Comparison of ENCODE assay signal across 2 cellular contexts in genomic region chr16:88649924-88650748, GRCh38.
TF ChIP-seq lines count a peak whose summit lies in the region.

No MANE protein-coding gene starts in this region.

TF ChIP-seq in GM12891, 5 proteins besides CTCF, POLR2A, EP300 and RAD21:
- TF ChIP-seq SPI1 (IDR thresholded peaks at IDR 0.05; ENCODE audit: low read depth, low read length) (no peak), POLR2AphosphoS5 (IDR thresholded peaks at IDR 0.05; ENCODE audit: low read depth, low read length) (0 out of 2 replicates have a peak, but pooled peaks have one; percentile 21), PAX5 (IDR thresholded peaks at IDR 0.05; ENCODE audit: insufficient read depth, low read length, severe bottlenecking) (peak; percentile 81)
TF ChIP-seq in GM12891: peak in this region for 2.

TF ChIP-seq in HepG2, 621 proteins besides CTCF, POLR2A, EP300 and RAD21 (continues in another document):
- TF ChIP-seq ARHGAP35 (CRISPR knock-in tag; IDR thresholded peaks at IDR 0.05; ENCODE audit: borderline replicate concordance) = no peak
- no peak for TF ChIP-seq ZNF747 (CRISPR knock-in tag; IDR thresholded peaks at IDR 0.05; ENCODE audit: borderline replicate concordance)
- no peak for TF ChIP-seq HMGXB3 (CRISPR knock-in tag; IDR thresholded peaks at IDR 0.05; ENCODE audit: borderline replicate concordance)
- TF ChIP-seq ZNF704 (CRISPR knock-in tag; IDR thresholded peaks at IDR 0.05; ENCODE audit: borderline replicate concordance) = no peak
- TF ChIP-seq RFXANK (CRISPR knock-in tag; IDR thresholded peaks at IDR 0.05) = no peak
- TF ChIP-seq HNF4A (CRISPR knock-in tag; IDR thresholded peaks at IDR 0.05) = no peak; the same call in 1 of the 2 replicates
- no peak for TF ChIP-seq ZFP62 (CRISPR knock-in tag; IDR thresholded peaks at IDR 0.05)
- no peak for TF ChIP-seq THAP8 (CRISPR knock-in tag; IDR thresholded peaks at IDR 0.05; ENCODE audit: borderline replicate concordance)
- no peak for TF ChIP-seq ZBTB40 (IDR thresholded peaks at IDR 0.05)
- no peak for TF ChIP-seq ZBTB40 (CRISPR knock-in tag; IDR thresholded peaks at IDR 0.05)
- peak; percentile 57; the same call in 1 of the 2 replicates for TF ChIP-seq DRAP1 (CRISPR knock-in tag; IDR thresholded peaks at IDR 0.05)
- TF ChIP-seq TBL1XR1 (IDR thresholded peaks at IDR 0.05; ENCODE audit: borderline replicate concordance, low read length, partially characterized antibody) = no peak
- TF ChIP-seq NFATC3 (CRISPR knock-in tag; IDR thresholded peaks at IDR 0.05) = no peak
- TF ChIP-seq ZNF772 (CRISPR knock-in tag; IDR thresholded peaks at IDR 0.05) = no peak
- no peak for TF ChIP-seq ZNF784 (CRISPR knock-in tag; IDR thresholded peaks at IDR 0.05; ENCODE audit: borderline replicate concordance)
- TF ChIP-seq ZNF577 (CRISPR knock-in tag; IDR thresholded peaks at IDR 0.05; ENCODE audit: borderline replicate concordance, low read depth) = no peak
- no peak for TF ChIP-seq GLI4 (CRISPR knock-in tag; IDR thresholded peaks at IDR 0.05; ENCODE audit: borderline replicate concordance)
- TF ChIP-seq GPN1 (CRISPR knock-in tag; IDR thresholded peaks at IDR 0.05; ENCODE audit: borderline replicate concordance) = no peak
- no peak; the same call in 1 of the 2 replicates for TF ChIP-seq ARNTL (CRISPR knock-in tag; IDR thresholded peaks at IDR 0.05)
- TF ChIP-seq ZNF431 (CRISPR knock-in tag; IDR thresholded peaks at IDR 0.05; ENCODE audit: borderline replicate concordance, low read depth) = no peak
- no peak for TF ChIP-seq CHD2 (IDR thresholded peaks at IDR 0.05; ENCODE audit: low read depth, low read length)
- 0 out of 2 replicates have a peak, but pooled peaks have one; percentile 6 for TF ChIP-seq STAG1 (CRISPR knock-in tag; IDR thresholded peaks at IDR 0.05)
- TF ChIP-seq SPEN (CRISPR knock-in tag; IDR thresholded peaks at IDR 0.05; ENCODE audit: low read depth) = peak; percentile 38
- TF ChIP-seq PCBP1 (IDR thresholded peaks at IDR 0.05; ENCODE audit: borderline replicate concordance, low read depth, low read length) = 0 out of 2 replicates have a peak, but pooled peaks have one; percentile 23
- TF ChIP-seq ZFP82 (CRISPR knock-in tag; IDR thresholded peaks at IDR 0.05; ENCODE audit: borderline replicate concordance) = no peak
- TF ChIP-seq PRDM10 (CRISPR knock-in tag; IDR thresholded peaks at IDR 0.05; ENCODE audit: low read depth) = no peak
- peak; percentile 47; the same call in 1 of the 2 replicates for TF ChIP-seq ZNF556 (CRISPR knock-in tag; IDR thresholded peaks at IDR 0.05; ENCODE audit: borderline replicate concordance)
- no peak for TF ChIP-seq ZNF7 (CRISPR knock-in tag; IDR thresholded peaks at IDR 0.05)
- no peak for TF ChIP-seq SMC3 (IDR thresholded peaks at IDR 0.05; ENCODE audit: low read length)
- no peak for TF ChIP-seq ASH2L (IDR thresholded peaks at IDR 0.05; ENCODE audit: insufficient read length, low read depth, low read length)
- peak; percentile 34; the same call in 1 of the 2 replicates for TF ChIP-seq ZNF552 (CRISPR knock-in tag; IDR thresholded peaks at IDR 0.05; ENCODE audit: borderline replicate concordance)
- peak; percentile 67 for TF ChIP-seq SAP130 (CRISPR knock-in tag; IDR thresholded peaks at IDR 0.05; ENCODE audit: low read depth)
- no peak for TF ChIP-seq JDP2 (CRISPR knock-in tag; IDR thresholded peaks at IDR 0.05; ENCODE audit: borderline replicate concordance)
- peak; percentile 60 for TF ChIP-seq HES4 (CRISPR knock-in tag; IDR thresholded peaks at IDR 0.05; ENCODE audit: borderline replicate concordance)
- TF ChIP-seq ZNF724P (CRISPR knock-in tag; IDR thresholded peaks at IDR 0.05; ENCODE audit: borderline replicate concordance) = peak; percentile 5; the same call in 1 of the 2 replicates
